In the genomic region with DNA sequence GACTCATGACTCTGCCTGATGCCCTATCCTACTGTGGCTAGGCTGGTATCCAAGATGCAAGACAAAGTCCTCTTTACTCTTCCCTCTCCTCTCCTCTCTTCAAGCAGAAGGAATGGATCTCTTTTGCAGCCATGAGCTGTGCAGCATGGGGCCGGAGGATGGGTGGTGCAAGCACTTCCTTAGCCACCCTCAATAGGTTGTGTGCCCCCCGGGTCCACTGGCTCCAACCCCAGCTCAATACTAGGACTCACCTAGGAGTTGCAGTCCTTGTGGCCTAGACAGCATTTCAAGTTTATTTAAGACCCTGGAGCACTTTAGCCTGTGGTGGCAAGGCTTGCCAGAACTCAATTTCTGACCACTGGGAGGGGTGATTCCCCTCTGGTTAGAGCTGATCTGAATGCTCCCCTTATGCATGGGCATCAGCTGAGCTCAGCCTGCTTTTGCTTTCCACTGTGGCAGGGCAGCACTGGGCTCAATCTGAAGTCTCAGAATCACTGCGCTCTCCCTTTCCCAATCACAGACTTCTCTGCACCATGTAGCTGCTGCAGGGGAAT, we compare ENCODE assay signal across 19 cellular contexts. TPM values are rescaled to one million over a fixed set of nuclear protein-coding genes. Genes with fewer than 3 reads are reported as not detected.
DNase-seq lines count a peak whose midpoint lies in the region; ATAC-seq and TF ChIP-seq lines count a peak whose summit lies in the region.
"Had no signal": no experiment of that assay in that cellular context is flagged by ENCODE, and none has a peak within 500 bp of the region (broad histone marks: within the 10 kb centered on the region; RNA-seq: fewer than 3 reads in every experiment).

No MANE protein-coding gene starts in this region.

- H3K4me3 ChIP-seq in Peyer's patch: no peak overlapping the region

- no peaks in the 10 kb centered on the region for H3K9me3 Mint-ChIP-seq in activated naive CD4-positive, alpha-beta T cell treated with anti-CD3 and anti-CD28 coated beads, Interleukin-2, amount 10 ng/mL, durations not matched to agents 7 days and 5 days
- H3K9me3 Mint-ChIP-seq: CD8-positive, alpha-beta T cell had no signal

- peak; percentile 3 for DNase-seq in activated naive CD4-positive, alpha-beta T cell treated with anti-CD3 and anti-CD28 coated beads, Interleukin-2, amount 10 ng/mL, durations not matched to agents 7 days and 5 days
- no peak for DNase-seq in activated naive CD4-positive, alpha-beta T cell treated with Interleukin-2 at 50 U/mL for 16 hours
- DNase-seq in Peyer's patch: peak in 2 of 3 donors; percentile 14 to 33
- peak; percentile 57 for DNase-seq in mesenteric fat pad (ENCODE audit: low spot score)
- DNase-seq in NCI-H510A treated with DMSO at 0.1 percent for 48 hours (lab: John Stamatoyannopoulos, UW): no peak
- DNase-seq in dermis blood vessel endothelial cell: no peak
- DNase-seq: ACHN, GF-D8, IMR-90, Kasumi-1, NCI-H1105 treated with DMSO at 0.1 percent for 48 hours, NCI-H187, NCI-H446 treated with DMSO at 0.1 percent for 48 hours, NCI-H82, SHP77 had no signal

- H3K27me3 ChIP-seq in Peyer's patch: no peaks in the 10 kb centered on the region

- H3K4me1 ChIP-seq in Peyer's patch: no peaks in the 10 kb centered on the region

- peaks cover 7% of the 10 kb centered on the region for H3K27me3 Mint-ChIP-seq in activated naive CD4-positive, alpha-beta T cell treated with anti-CD3 and anti-CD28 coated beads, Interleukin-2, amount 10 ng/mL, durations not matched to agents 7 days and 5 days
- H3K27me3 Mint-ChIP-seq: B cell had no signal

- no peaks in the 10 kb centered on the region for H3K36me3 ChIP-seq in Peyer's patch

- TF ChIP-seq POLR2A in Peyer's patch (IDR thresholded peaks at IDR 0.05): no peak

- CTCF ChIA-PET in activated naive CD4-positive, alpha-beta T cell treated with anti-CD3 and anti-CD28 coated beads, Interleukin-2, amount 10 ng/mL, durations not matched to agents 7 days and 5 days (lab: Charles Lee): interaction anchor here (1.7 kb wide), 1 partner anchor 12 kb away, joined by 4 read pairs; no protein-coding TSS in a partner anchor

- H3K36me3 Mint-ChIP-seq in activated naive CD4-positive, alpha-beta T cell treated with anti-CD3 and anti-CD28 coated beads, Interleukin-2, amount 10 ng/mL, durations not matched to agents 7 days and 5 days: no peaks in the 10 kb centered on the region
- H3K36me3 Mint-ChIP-seq: CD8-positive, alpha-beta T cell had no signal

- no peaks in the 10 kb centered on the region for H3K4me1 Mint-ChIP-seq in activated naive CD4-positive, alpha-beta T cell treated with anti-CD3 and anti-CD28 coated beads, Interleukin-2, amount 10 ng/mL, durations not matched to agents 7 days and 5 days
- H3K4me1 Mint-ChIP-seq: B cell had no signal

- no peak overlapping the region for H3K27ac Mint-ChIP-seq in activated naive CD4-positive, alpha-beta T cell treated with anti-CD3 and anti-CD28 coated beads, Interleukin-2, amount 10 ng/mL, durations not matched to agents 7 days and 5 days
- H3K27ac Mint-ChIP-seq: B cell; CD8-positive, alpha-beta T cell had no signal

- H3K4me3 Mint-ChIP-seq in activated naive CD4-positive, alpha-beta T cell treated with anti-CD3 and anti-CD28 coated beads, Interleukin-2, amount 10 ng/mL, durations not matched to agents 7 days and 5 days: no peak overlapping the region
- H3K4me3 Mint-ChIP-seq: B cell; CD8-positive, alpha-beta T cell had no signal

- H3K27ac ChIP-seq in Peyer's patch: no peak overlapping the region

- no peak for ATAC-seq in HG02973 (IDR thresholded peaks at IDR 0.05; ENCODE audit: unreplicated experiment)
- ATAC-seq: CD8-positive, alpha-beta T cell; Panc1 had no signal

- H3K9me3 ChIP-seq in Peyer's patch: no peaks in the 10 kb centered on the region

- no peak for TF ChIP-seq CTCF in Peyer's patch (IDR thresholded peaks at IDR 0.05)

RNA-seq across cellular contexts. Expression of a gene that starts 29.0 kb away (rescaled TPM):
- total RNA-seq in Peyer's patch (not detected), mesenteric fat pad (not detected), dermis blood vessel endothelial cell (not detected in 2 replicates)
- total RNA-seq: B cell, IMR-90 had no signal

Comparison
In these comparisons a context has a peak if more than half of its experiments do, and no peak if none do; other contexts are left out.
1. DNase-seq: peak in activated naive CD4-positive, alpha-beta T cell treated with anti-CD3 and anti-CD28 coated beads, Interleukin-2, amount 10 ng/mL, durations not matched to agents 7 days and 5 days (single experiment), Peyer's patch (2 of 3) and mesenteric fat pad (single experiment); none in activated naive CD4-positive, alpha-beta T cell treated with Interleukin-2 at 50 U/mL for 16 hours (single experiment), NCI-H510A treated with DMSO at 0.1 percent for 48 hours (single experiment) and dermis blood vessel endothelial cell (single experiment).